ENCODE assay signal across 8 cellular contexts in genomic region chr16:84647830-84648594, GRCh38. TPM values are rescaled to one million over a fixed set of nuclear protein-coding genes. Genes with fewer than 3 reads are reported as not detected.
DNase-seq lines count a peak whose midpoint lies in the region; ATAC-seq, FAIRE-seq and TF ChIP-seq lines count a peak whose summit lies in the region.

KLHL36 (plus strand) TSS chr16:84648511; CDS start chr16:84650868, 2,357 bp downstream.

- H3K27ac ChIP-seq in coronary artery: peak within 1 kb of the TSS; percentile 87 to 92
- no peak within 1 kb of the TSS for H3K27ac ChIP-seq in HepG2 (ENCODE audit: extremely low read length, insufficient read depth, low read length)

- no peak for TF ChIP-seq EP300 in HepG2 (IDR thresholded peaks at IDR 0.05; ENCODE audit: low read depth in 2 of 2, low read length in 2 of 2)
- 0 out of 2 replicates have a peak, but pooled peaks have one; percentile 30 for TF ChIP-seq EP300 in HepG2 (CRISPR knock-in tag; IDR thresholded peaks at IDR 0.05; ENCODE audit: borderline replicate concordance)

- intact Hi-C loops in HepG2 (cut with micrococcal nuclease; ENCODE audit: unreplicated experiment): no loop called here

- DNase-seq in G401 (ENCODE audit: low spot score) (peak; percentile 35), coronary artery (ENCODE audit: low spot score) (no peak), HepG2 (ENCODE audit: low spot score) (no peak), NCI-H526 treated with DMSO at 0.1 percent for 48 hours (lab: John Stamatoyannopoulos, UW) (no peak)
- no peak for DNase-seq in Jurkat, Clone E6-1 (ENCODE audit: low read depth, low spot score)
- peak; percentile 68 for DNase-seq in activated CD4-positive, alpha-beta T cell treated with anti-CD3 and anti-CD28 coated beads for 48 hours
- DNase-seq in stimulated activated CD4-positive, alpha-beta T cell treated with anti-CD3 and anti-CD28 coated beads, Interleukin-4, amount 100 ng/mL, for 24 hours: peak; percentile 67

- in situ Hi-C loops in G401 (cut with HindIII; ENCODE audit: low sequenced_read_pairs): no loop called here
- in situ Hi-C loops in HepG2 (cut with HindIII; ENCODE audit: extremely low pct_ligation_motif_present, low pct_unique_long_range_greater_than_20kb): no loop called here

- peaks cover 0 to 26% of the 10 kb centered on the region in 2 experiments; a peak in 2 of 5 replicates for H3K27me3 ChIP-seq in HepG2 (ENCODE audit: control insufficient read depth in 1 of 2, insufficient read depth in 2 of 2, low read length in 2 of 2)

- TF ChIP-seq RAD21 in HepG2 (CRISPR knock-in tag; IDR thresholded peaks at IDR 0.05): no peak

- peaks cover 2 to 15% of the 10 kb centered on the region in 2 experiments; a peak in 2 of 5 replicates for H3K36me3 ChIP-seq in HepG2 (replicated peaks in 1 of 2; ENCODE audit: control insufficient read depth in 1 of 2, insufficient read depth in 2 of 2, low read length in 2 of 2)

- no peaks in the 10 kb centered on the region for H3K79me2 ChIP-seq in HepG2 (ENCODE audit: insufficient read depth, low read length)

- peak within 1 kb of the TSS; percentile 77 for H3K9ac ChIP-seq in HepG2 (ENCODE audit: insufficient read depth, low read depth, low read length)

- H4K20me1 ChIP-seq in HepG2 (ENCODE audit: insufficient read depth, low read length): peaks cover 5% of the 10 kb centered on the region; the same call in 1 of the 2 replicates

- TF ChIP-seq CTCF in coronary artery (IDR thresholded peaks at IDR 0.05) (no peak), HepG2 (CRISPR knock-in tag; IDR thresholded peaks at IDR 0.05) (no peak)

- H3K4me1 ChIP-seq in HepG2 (ENCODE audit: insufficient read depth, low read length): peaks cover 47% of the 10 kb centered on the region

- no peaks in the 10 kb centered on the region for H3K9me3 ChIP-seq in HepG2 (ENCODE audit: low read length)

- POLR2A ChIA-PET in HepG2 (lab: Yijun Ruan, JAX): interaction anchor here (0.9 to 1.6 kb wide), 2 partner anchors 11 to 44 kb away, joined by 3 to 4 read pairs; no protein-coding TSS in a partner anchor

- peak; percentile 28 to 52; a peak in 3 of 4 replicates for TF ChIP-seq POLR2A in HepG2 (IDR thresholded peaks at IDR 0.05; ENCODE audit: insufficient read depth in 1 of 2, low read depth in 2 of 2, low read length in 2 of 2)

- ATAC-seq in GM21528 (IDR thresholded peaks at IDR 0.05; ENCODE audit: low FRiP score, unreplicated experiment) (peak; percentile 84), HepG2 (peak; percentile 69)

- 56% methylated on average over 14 of the region's 77 CpGs for WGBS in HepG2 (ENCODE audit: low lambda C conversion rate)

- peak within 1 kb of the TSS; percentile 53 for H3K4me3 ChIP-seq in Jurkat, Clone E6-1 (ENCODE audit: low read length)
- H3K4me3 ChIP-seq in coronary artery (peak within 1 kb of the TSS; percentile 84), HepG2 (replicated peaks in 1 of 3; ENCODE audit: insufficient read depth in 1 of 3, low read depth in 2 of 3, low read length in 3 of 3) (peak within 1 kb of the TSS; percentile 77 to 87 (median 79))

- H3K4me2 ChIP-seq in HepG2 (ENCODE audit: low read depth, low read length): peak within 1 kb of the TSS; percentile 99

- CTCF ChIA-PET in HepG2 (lab: Yijun Ruan, JAX; ENCODE audit: low intra/inter-chr PET ratio, low total read pairs): interaction anchor here (0.9 kb wide), 1 partner anchor 78 kb away, joined by 3 read pairs; no protein-coding TSS in a partner anchor

- FAIRE-seq in HepG2 (lab: Jason Lieb, UNC): no peak

- no TSS peak for BruUV-seq in HepG2 (replicated peaks; lab: Mats Ljungman, UMichigan)

- H2AFZ ChIP-seq in HepG2 (ENCODE audit: low read length): peak within 1 kb of the TSS; percentile 6

TF ChIP-seq in HepG2, 621 proteins besides CTCF, POLR2A, EP300 and RAD21 (continues in another document):
- TF ChIP-seq, protein P1, sequence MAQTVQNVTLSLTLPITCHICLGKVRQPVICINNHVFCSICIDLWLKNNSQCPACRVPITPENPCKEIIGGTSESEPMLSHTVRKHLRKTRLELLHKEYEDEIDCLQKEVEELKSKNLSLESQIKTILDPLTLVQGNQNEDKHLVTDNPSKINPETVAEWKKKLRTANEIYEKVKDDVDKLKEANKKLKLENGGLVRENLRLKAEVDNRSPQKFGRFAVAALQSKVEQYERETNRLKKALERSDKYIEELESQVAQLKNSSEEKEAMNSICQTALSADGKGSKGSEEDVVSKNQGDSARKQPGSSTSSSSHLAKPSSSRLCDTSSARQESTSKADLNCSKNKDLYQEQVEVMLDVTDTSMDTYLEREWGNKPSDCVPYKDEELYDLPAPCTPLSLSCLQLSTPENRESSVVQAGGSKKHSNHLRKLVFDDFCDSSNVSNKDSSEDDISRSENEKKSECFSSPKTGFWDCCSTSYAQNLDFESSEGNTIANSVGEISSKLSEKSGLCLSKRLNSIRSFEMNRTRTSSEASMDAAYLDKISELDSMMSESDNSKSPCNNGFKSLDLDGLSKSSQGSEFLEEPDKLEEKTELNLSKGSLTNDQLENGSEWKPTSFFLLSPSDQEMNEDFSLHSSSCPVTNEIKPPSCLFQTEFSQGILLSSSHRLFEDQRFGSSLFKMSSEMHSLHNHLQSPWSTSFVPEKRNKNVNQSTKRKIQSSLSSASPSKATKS (CRISPR knock-in tag; IDR thresholded peaks at IDR 0.05): no peak
- TF ChIP-seq, protein P2, sequence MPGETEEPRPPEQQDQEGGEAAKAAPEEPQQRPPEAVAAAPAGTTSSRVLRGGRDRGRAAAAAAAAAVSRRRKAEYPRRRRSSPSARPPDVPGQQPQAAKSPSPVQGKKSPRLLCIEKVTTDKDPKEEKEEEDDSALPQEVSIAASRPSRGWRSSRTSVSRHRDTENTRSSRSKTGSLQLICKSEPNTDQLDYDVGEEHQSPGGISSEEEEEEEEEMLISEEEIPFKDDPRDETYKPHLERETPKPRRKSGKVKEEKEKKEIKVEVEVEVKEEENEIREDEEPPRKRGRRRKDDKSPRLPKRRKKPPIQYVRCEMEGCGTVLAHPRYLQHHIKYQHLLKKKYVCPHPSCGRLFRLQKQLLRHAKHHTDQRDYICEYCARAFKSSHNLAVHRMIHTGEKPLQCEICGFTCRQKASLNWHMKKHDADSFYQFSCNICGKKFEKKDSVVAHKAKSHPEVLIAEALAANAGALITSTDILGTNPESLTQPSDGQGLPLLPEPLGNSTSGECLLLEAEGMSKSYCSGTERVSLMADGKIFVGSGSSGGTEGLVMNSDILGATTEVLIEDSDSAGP (CRISPR knock-in tag; IDR thresholded peaks at IDR 0.05; ENCODE audit: borderline replicate concordance): peak; percentile 51; the same call in 1 of the 2 replicates
- TF ChIP-seq, protein P3, sequence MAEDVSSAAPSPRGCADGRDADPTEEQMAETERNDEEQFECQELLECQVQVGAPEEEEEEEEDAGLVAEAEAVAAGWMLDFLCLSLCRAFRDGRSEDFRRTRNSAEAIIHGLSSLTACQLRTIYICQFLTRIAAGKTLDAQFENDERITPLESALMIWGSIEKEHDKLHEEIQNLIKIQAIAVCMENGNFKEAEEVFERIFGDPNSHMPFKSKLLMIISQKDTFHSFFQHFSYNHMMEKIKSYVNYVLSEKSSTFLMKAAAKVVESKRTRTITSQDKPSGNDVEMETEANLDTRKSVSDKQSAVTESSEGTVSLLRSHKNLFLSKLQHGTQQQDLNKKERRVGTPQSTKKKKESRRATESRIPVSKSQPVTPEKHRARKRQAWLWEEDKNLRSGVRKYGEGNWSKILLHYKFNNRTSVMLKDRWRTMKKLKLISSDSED (CRISPR knock-in tag; IDR thresholded peaks at IDR 0.05): peak; percentile 77; the same call in 1 of the 2 replicates
- 0 out of 2 replicates have a peak, but pooled peaks have one; percentile 15 for TF ChIP-seq ZNF354B (CRISPR knock-in tag; IDR thresholded peaks at IDR 0.05)
- 0 out of 2 replicates have a peak, but pooled peaks have one; percentile 62 for TF ChIP-seq ZSCAN30 (CRISPR knock-in tag; IDR thresholded peaks at IDR 0.05)
- peak; percentile 61 for TF ChIP-seq ZFP90 (CRISPR knock-in tag; IDR thresholded peaks at IDR 0.05; ENCODE audit: borderline replicate concordance)
- peak; percentile 83; the same call in 1 of the 2 replicates for TF ChIP-seq ZNF256 (CRISPR knock-in tag; conservative IDR thresholded peaks at IDR 0.05)
- TF ChIP-seq NRL (CRISPR knock-in tag; IDR thresholded peaks at IDR 0.05; ENCODE audit: borderline replicate concordance): peak; percentile 94
- 0 out of 3 replicates have a peak, but pooled peaks have one; percentile 27 for TF ChIP-seq MXI1 (IDR thresholded peaks at IDR 0.05; ENCODE audit: borderline replicate concordance, low read depth, low read length)
- peak; percentile 8; the same call in 1 of the 2 replicates for TF ChIP-seq NFYB (CRISPR knock-in tag; IDR thresholded peaks at IDR 0.05)
- peak; percentile 85; the same call in 1 of the 2 replicates for TF ChIP-seq ZNF782 (CRISPR knock-in tag; IDR thresholded peaks at IDR 0.05; ENCODE audit: borderline replicate concordance)
- no peak; the same call in 1 of the 2 replicates for TF ChIP-seq SP4 (CRISPR knock-in tag; IDR thresholded peaks at IDR 0.05)

RNA-seq across cellular contexts. Expression of gene KLHL36, which starts in this region (rescaled TPM):
- 29.7 and 35.2 TPM in 2 replicates for total RNA-seq in G401 (2014; rRNA removed; shearing (Covaris generic))
- 11.5 TPM for polyA plus RNA-seq in Jurkat, Clone E6-1 (2012; ENCODE audit: insufficient read depth, insufficient read length)
- total RNA-seq in HepG2 (2016; rRNA removed; fragmentation: Illumina TruSeq; extraction: Trizol): 23.6 and 24.3 TPM in 2 replicates
- 5.2 and 5.7 TPM in 2 replicates for total RNA-seq in HepG2 (2016; cell fraction: cytosol; rRNA removed; fragmentation: Illumina TruSeq; extraction: Trizol; ENCODE audit: low read depth)
- 19.7 and 25.5 TPM in 2 replicates for total RNA-seq in HepG2 (2016; cell fraction: insoluble cytoplasmic fraction; rRNA removed; fragmentation: Illumina TruSeq; extraction: Trizol)
- 13.6 and 13.8 TPM in 2 replicates for total RNA-seq in HepG2 (2016; cell fraction: membrane; rRNA removed; fragmentation: Illumina TruSeq; extraction: Trizol)
- 19.3 and 23.7 TPM in 2 replicates for total RNA-seq in HepG2 (2016; cell fraction: nucleus; rRNA removed; fragmentation: Illumina TruSeq; extraction: Trizol)
- 26.0 and 34.9 TPM in 2 replicates for polyA plus RNA-seq in HepG2 (2011; rRNA removed)
- 19.5 and 24.5 TPM in 2 replicates for polyA plus RNA-seq in HepG2 (2011; cell fraction: cytosol; rRNA removed)
- polyA plus RNA-seq in HepG2 (2011; cell fraction: nucleus; rRNA removed): 101 and 113 TPM in 2 replicates
- polyA plus RNA-seq in HepG2 (2012): 13.5 and 16.7 TPM in 2 replicates
- polyA plus RNA-seq in HepG2 (2016; cell fraction: cytosol; fragmentation: Illumina TruSeq; extraction: Trizol; ENCODE audit: low read depth): 3.3 and 4.5 TPM in 2 replicates
- polyA plus RNA-seq in HepG2 (2016; cell fraction: insoluble cytoplasmic fraction; fragmentation: Illumina TruSeq; extraction: Trizol; ENCODE audit: low read depth): 12.0 and 13.5 TPM in 2 replicates
- polyA plus RNA-seq in HepG2 (2016; cell fraction: membrane; fragmentation: Illumina TruSeq; extraction: Trizol; ENCODE audit: low read depth): 5.3 and 6.0 TPM in 2 replicates
- polyA plus RNA-seq in HepG2 (2016; cell fraction: nucleus; fragmentation: Illumina TruSeq; extraction: Trizol; ENCODE audit: insufficient read depth, low read depth): 30.5 and 31.5 TPM in 2 replicates
- polyA minus RNA-seq in HepG2 (2011; rRNA and poly(A)+ RNA removed; ENCODE audit: low replicate concordance): 18.8 and 92.4 TPM in 2 replicates
- 32.9 and 39.6 TPM in 2 replicates for polyA minus RNA-seq in HepG2 (2011; cell fraction: cytosol; rRNA and poly(A)+ RNA removed)
- polyA minus RNA-seq in HepG2 (2011; cell fraction: nucleus; rRNA and poly(A)+ RNA removed): 40.4 and 48.1 TPM in 2 replicates

Comparison
In these comparisons a context has a peak if more than half of its experiments do, and no peak if none do; other contexts are left out.
1. DNase-seq: peak in G401 (single experiment), activated CD4-positive, alpha-beta T cell treated with anti-CD3 and anti-CD28 coated beads for 48 hours (single experiment) and stimulated activated CD4-positive, alpha-beta T cell treated with anti-CD3 and anti-CD28 coated beads, Interleukin-4, amount 100 ng/mL, for 24 hours (single experiment); none in Jurkat, Clone E6-1 (single experiment), coronary artery (single experiment), HepG2 (single experiment) and NCI-H526 treated with DMSO at 0.1 percent for 48 hours (single experiment).
2. Peak in every context shown above with its lines, with median percentiles within 50 percentile points of each other: H3K4me3 ChIP-seq.